ENCODE assay signal across 1 cellular context in the genomic region with DNA sequence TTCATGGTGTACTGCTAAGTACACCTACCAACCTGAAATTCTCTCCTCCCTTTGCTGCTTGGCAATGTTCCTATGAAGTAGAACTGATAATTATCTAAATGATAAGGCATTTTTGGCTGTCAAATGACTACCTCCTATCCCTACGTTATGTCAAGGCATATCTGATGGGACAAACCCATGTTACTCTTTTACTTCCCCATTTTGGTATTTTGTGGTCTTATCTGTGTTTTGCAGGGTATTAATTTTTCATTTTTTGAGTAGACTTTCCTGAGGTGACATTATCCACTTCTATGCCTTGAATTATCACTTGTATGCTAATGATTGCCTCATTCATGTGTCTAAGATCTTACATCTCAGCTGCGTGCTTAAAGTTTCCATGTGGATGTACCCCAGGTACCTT.
TF ChIP-seq lines count a peak whose summit lies in the region.

No MANE protein-coding gene starts in this region.

TF ChIP-seq in GM12878, 131 proteins besides CTCF, POLR2A, EP300 and RAD21 (continued from another document):
- no peak for TF ChIP-seq NFIC (IDR thresholded peaks at IDR 0.05; ENCODE audit: low read depth, low read length)
